In genomic region chr5:154722936-154723335, GRCh38 we compare ENCODE assay signal across 22 cellular contexts. TPM values are rescaled to one million over a fixed set of nuclear protein-coding genes. Genes with fewer than 3 reads are reported as not detected.
DNase-seq lines count a peak whose midpoint lies in the region; ATAC-seq, FAIRE-seq and TF ChIP-seq lines count a peak whose summit lies in the region.
"Had no signal": no experiment of that assay in that cellular context is flagged by ENCODE, and none has a peak within 500 bp of the region (broad histone marks: within the 10 kb centered on the region; RNA-seq: fewer than 3 reads in every experiment).

No MANE protein-coding gene starts in this region.

- H3K4me3 ChIP-seq in iPS-18c (ENCODE audit: insufficient read depth, low read depth, low read length) = 0 out of 2 replicates have a peak overlapping the region, but pooled peaks have one; percentile 9
- H3K4me3 ChIP-seq in liver (ENCODE audit: low read depth in 1 of 3, low read length in 3 of 3) = no peak overlapping the region
- H3K4me3 ChIP-seq in small intestine (ENCODE audit: low read depth in 1 of 2, low read length in 2 of 2) = no peak overlapping the region
- H3K4me3 ChIP-seq: HAP-1 had no signal

- POLR2A ChIA-PET in activated CD8-positive, alpha-beta T cell treated with anti-CD3 and anti-CD28 coated beads, Interleukin-2, amount 10 ng/mL, durations not matched to agents 7 days and 5 days (lab: Charles Lee) = no interaction called here

- no peaks in the 10 kb centered on the region for H3K27me3 ChIP-seq in liver (ENCODE audit: control insufficient read depth in 4 of 4, insufficient read depth in 4 of 4, low read length in 3 of 4)
- no peaks in the 10 kb centered on the region for H3K27me3 ChIP-seq in small intestine (ENCODE audit: control insufficient read depth in 2 of 2, insufficient read depth in 2 of 2, low read length in 2 of 2)

- CTCF ChIA-PET in activated CD8-positive, alpha-beta T cell treated with anti-CD3 and anti-CD28 coated beads, Interleukin-2, amount 10 ng/mL, durations not matched to agents 7 days and 5 days (lab: Charles Lee) = no interaction called here

- TF ChIP-seq CTCF in liver (IDR thresholded peaks at IDR 0.05; ENCODE audit: low read depth, low read length, missing input control) (no peak), chondrocyte (IDR thresholded peaks at IDR 0.05) (no peak)

- in situ Hi-C loops in ACHN (cut with HindIII; ENCODE audit: low pct_ligation_motif_present, low pct_unique_long_range_greater_than_20kb, low sequenced_read_pairs) = no loop called here

- peak in 1 of 2 donors; percentile 20 for TF ChIP-seq RAD21 in liver (IDR thresholded peaks at IDR 0.05)

- DNase-seq in ACHN = peak; percentile 49
- DNase-seq in small intestine = peak; percentile 53
- DNase-seq in NCI-H187 (lab: John Stamatoyannopoulos, UW) = no peak
- no peak for DNase-seq in activated CD8-positive, alpha-beta T cell treated with anti-CD3 and anti-CD28 coated beads, Interleukin-2, amount 10 ng/mL, durations not matched to agents 7 days and 5 days
- no peak for DNase-seq in chondrocyte (ENCODE audit: low spot score)
- DNase-seq: 8988T; C1 segment of cervical spinal cord; CD8-positive, alpha-beta T cell; COR-L47; DMS153; DMS79 treated with DMSO at 0.1 percent for 48 hours; EL; GOT3; KG1 had no signal

- no peaks in the 10 kb centered on the region for H3K9me3 Mint-ChIP-seq in activated CD8-positive, alpha-beta T cell treated with anti-CD3 and anti-CD28 coated beads, Interleukin-2, amount 10 ng/mL, durations not matched to agents 7 days and 5 days (ENCODE audit: insufficient read depth)
- no peaks in the 10 kb centered on the region for H3K9me3 Mint-ChIP-seq in chondrocyte (ENCODE audit: low read depth)
- H3K9me3 Mint-ChIP-seq: CD8-positive, alpha-beta T cell had no signal

- FAIRE-seq in small intestine (lab: Jason Lieb, UNC) = no peak
- FAIRE-seq: D721Med, G401.6, GM12891 had no signal

- H3K36me3 ChIP-seq in liver (ENCODE audit: control insufficient read depth in 4 of 4, insufficient read depth in 3 of 4, low read depth in 1 of 4, low read length in 3 of 4) = no peaks in the 10 kb centered on the region
- H3K36me3 ChIP-seq in small intestine (ENCODE audit: control insufficient read depth in 2 of 2, insufficient read depth in 2 of 2, low read length in 2 of 2) = peaks cover 2 to 4% of the 10 kb centered on the region in 2 donors
- H3K36me3 ChIP-seq: HAP-1 had no signal

- H3K9me3 ChIP-seq in iPS-18c (ENCODE audit: control insufficient read depth, insufficient read depth, low read length) (no peaks in the 10 kb centered on the region), liver (ENCODE audit: control insufficient read depth in 4 of 4, low read length in 3 of 4) (no peaks in the 10 kb centered on the region), small intestine (ENCODE audit: control insufficient read depth, low read depth) (no peaks in the 10 kb centered on the region)
- H3K9me3 ChIP-seq: HAP-1 had no signal

- H3K36me3 Mint-ChIP-seq in activated CD8-positive, alpha-beta T cell treated with anti-CD3 and anti-CD28 coated beads, Interleukin-2, amount 10 ng/mL, durations not matched to agents 7 days and 5 days (ENCODE audit: low read depth) = no peaks in the 10 kb centered on the region
- H3K36me3 Mint-ChIP-seq in chondrocyte (ENCODE audit: low read depth) = no peaks in the 10 kb centered on the region
- H3K36me3 Mint-ChIP-seq: CD8-positive, alpha-beta T cell; IgD-negative memory B cell had no signal

- H3K27ac ChIP-seq in liver (ENCODE audit: low read depth in 1 of 2, low read length in 2 of 2) (no peak overlapping the region), small intestine (ENCODE audit: low read depth in 1 of 2, low read length in 1 of 2) (peak overlapping the region in 1 of 2 donors; percentile 84)

- H3K4me1 ChIP-seq in liver (ENCODE audit: control insufficient read depth in 4 of 4, insufficient read depth in 4 of 4, low read length in 3 of 4) (peaks cover 0 to 9% (median 2%) of the 10 kb centered on the region in 4 donors), small intestine (ENCODE audit: control insufficient read depth in 2 of 2, insufficient read depth in 1 of 2, low read depth in 1 of 2, low read length in 1 of 2) (peaks cover 2 to 3% of the 10 kb centered on the region in 2 donors)

- no peak overlapping the region for H3K27ac Mint-ChIP-seq in activated CD8-positive, alpha-beta T cell treated with anti-CD3 and anti-CD28 coated beads, Interleukin-2, amount 10 ng/mL, durations not matched to agents 7 days and 5 days
- no peak overlapping the region for H3K27ac Mint-ChIP-seq in chondrocyte (ENCODE audit: unreplicated experiment)
- H3K27ac Mint-ChIP-seq: B cell; CD8-positive, alpha-beta T cell had no signal

- no peaks in the 10 kb centered on the region for H3K4me1 Mint-ChIP-seq in activated CD8-positive, alpha-beta T cell treated with anti-CD3 and anti-CD28 coated beads, Interleukin-2, amount 10 ng/mL, durations not matched to agents 7 days and 5 days (ENCODE audit: low read depth)
- H3K4me1 Mint-ChIP-seq in chondrocyte (ENCODE audit: low read depth) = peaks cover 6% of the 10 kb centered on the region
- H3K4me1 Mint-ChIP-seq: B cell, IgD-negative memory B cell had no signal

- H3K27me3 Mint-ChIP-seq in activated CD8-positive, alpha-beta T cell treated with anti-CD3 and anti-CD28 coated beads, Interleukin-2, amount 10 ng/mL, durations not matched to agents 7 days and 5 days (ENCODE audit: low read depth) = peaks cover 4% of the 10 kb centered on the region
- H3K27me3 Mint-ChIP-seq in chondrocyte (ENCODE audit: low read depth) = no peaks in the 10 kb centered on the region
- H3K27me3 Mint-ChIP-seq: B cell, IgD-negative memory B cell had no signal

- no peak overlapping the region for H3K9ac ChIP-seq in liver (ENCODE audit: low read depth in 1 of 2, low read length in 2 of 2)

- no peak overlapping the region for H3K4me3 Mint-ChIP-seq in activated CD8-positive, alpha-beta T cell treated with anti-CD3 and anti-CD28 coated beads, Interleukin-2, amount 10 ng/mL, durations not matched to agents 7 days and 5 days
- no peak overlapping the region for H3K4me3 Mint-ChIP-seq in chondrocyte (ENCODE audit: unreplicated experiment)
- H3K4me3 Mint-ChIP-seq: B cell; CD8-positive, alpha-beta T cell; IgD-negative memory B cell had no signal

- 77% methylated on average over 2 of the region's 2 CpGs for whole genome bisulfite sequencing in liver
- WGBS in small intestine, 3 donors = 64 to 79% (median 69%) methylated on average over 2 of the region's 2 CpGs

- ATAC-seq in activated CD8-positive, alpha-beta T cell treated with anti-CD3 and anti-CD28 coated beads, Interleukin-2, amount 10 ng/mL, durations not matched to agents 7 days and 5 days = no peak
- ATAC-seq: CD8-positive, alpha-beta T cell had no signal

TF ChIP-seq in liver, 16 proteins besides CTCF, POLR2A, EP300 and RAD21:
- TF ChIP-seq GABPA (IDR thresholded peaks at IDR 0.05 in 1 of 2, conservative IDR thresholded peaks at IDR 0.05 in 1 of 2) (no peak), ATF3 (IDR thresholded peaks at IDR 0.05) (no peak), RXRA (IDR thresholded peaks at IDR 0.05) (peak in 1 of 2 donors; percentile 13), HNF4A (conservative IDR thresholded peaks at IDR 0.05) (peak; percentile 46 to 64)

RNA-seq across cellular contexts. Expression of gene LARP1, which starts 32.2 kb away (rescaled TPM):
- 10 to 100 TPM; 37.7 to 74.1 TPM for total RNA-seq in liver
- 10 to 100 TPM; 26.0 to 27.5 TPM for polyA plus RNA-seq in liver
- polyA plus RNA-seq in small intestine = 10 to 100 TPM; 16.8 to 63.2 (median 22.8) TPM
- 100 to 1,000 TPM; 201 to 208 TPM for total RNA-seq in activated CD8-positive, alpha-beta T cell treated with anti-CD3 and anti-CD28 coated beads, Interleukin-2, amount 10 ng/mL, durations not matched to agents 7 days and 5 days
- total RNA-seq in chondrocyte = 225 to 272 TPM (median 258 TPM) in 3 replicates

Comparison
In these comparisons a context has a peak if more than half of its experiments do, and no peak if none do; other contexts are left out.
1. DNase-seq: peak in ACHN (single experiment) and small intestine (single experiment); none in NCI-H187 (0 of 2), activated CD8-positive, alpha-beta T cell treated with anti-CD3 and anti-CD28 coated beads, Interleukin-2, amount 10 ng/mL, durations not matched to agents 7 days and 5 days (single experiment) and chondrocyte (single experiment).